ENCODE assay signal across 24 cellular contexts in genomic region chr1:172378109-172378755, GRCh38. TPM values are rescaled to one million over a fixed set of nuclear protein-coding genes. Genes with fewer than 3 reads are reported as not detected.
DNase-seq lines count a peak whose midpoint lies in the region; ATAC-seq and TF ChIP-seq lines count a peak whose summit lies in the region.
"Had no signal": no experiment of that assay in that cellular context is flagged by ENCODE, and none has a peak within 500 bp of the region (broad histone marks: within the 10 kb centered on the region; RNA-seq: fewer than 3 reads in every experiment).

No MANE protein-coding gene starts in this region.

- peaks cover 4% of the 10 kb centered on the region for H3K27me3 Mint-ChIP-seq in CD4-positive, CD25-positive, alpha-beta regulatory T cell

- H3K4me1 ChIP-seq in A673 (ENCODE audit: insufficient read depth, low read length, poor library complexity, severe bottlenecking) (peaks cover 64% of the 10 kb centered on the region), gastroesophageal sphincter (peaks cover 0 to 25% (median 0%) of the 10 kb centered on the region in 3 donors)
- peaks cover 16% of the 10 kb centered on the region for H3K4me1 ChIP-seq in CD4-positive, CD25-positive, alpha-beta regulatory T cell (ENCODE audit: control insufficient read depth, insufficient read depth, low read length, poor library complexity, severe bottlenecking)

- intact Hi-C loops in A673 (cut with micrococcal nuclease; ENCODE audit: unreplicated experiment): no loop called here

- no peaks in the 10 kb centered on the region for H3K9me3 ChIP-seq in A673 (ENCODE audit: low read depth, low read length, poor library complexity, severe bottlenecking)
- no peaks in the 10 kb centered on the region for H3K9me3 ChIP-seq in CD4-positive, CD25-positive, alpha-beta regulatory T cell (ENCODE audit: control insufficient read depth in 2 of 2, low read length in 2 of 2)
- H3K9me3 ChIP-seq in gastroesophageal sphincter: no peaks in the 10 kb centered on the region

- no peak for ATAC-seq in CD4-positive, CD25-positive, alpha-beta regulatory T cell (ENCODE audit: low read depth in 2 of 2)
- ATAC-seq in HG03045 (IDR thresholded peaks at IDR 0.05; ENCODE audit: unreplicated experiment): no peak
- ATAC-seq in gastroesophageal sphincter: no peak
- ATAC-seq: CD8-positive, alpha-beta T cell; HCT116 had no signal

- TF ChIP-seq EP300 in gastroesophageal sphincter (IDR thresholded peaks at IDR 0.05): no peak

- peak overlapping the region in 1 of 4 donors; percentile 81 for H3K4me3 Mint-ChIP-seq in CD4-positive, CD25-positive, alpha-beta regulatory T cell
- H3K4me3 Mint-ChIP-seq: CD8-positive, alpha-beta T cell had no signal

- TF ChIP-seq POLR2A in gastroesophageal sphincter (IDR thresholded peaks at IDR 0.05): no peak

- peaks cover 10 to 63% (median 38%) of the 10 kb centered on the region in 4 donors for H3K4me1 Mint-ChIP-seq in CD4-positive, CD25-positive, alpha-beta regulatory T cell

- no peaks in the 10 kb centered on the region for H3K36me3 Mint-ChIP-seq in CD4-positive, CD25-positive, alpha-beta regulatory T cell
- H3K36me3 Mint-ChIP-seq: CD8-positive, alpha-beta T cell had no signal

- CTCF ChIA-PET in A673 (lab: Charles Lee): no interaction called here

- H3K9me3 Mint-ChIP-seq in CD4-positive, CD25-positive, alpha-beta regulatory T cell: no peaks in the 10 kb centered on the region
- H3K9me3 Mint-ChIP-seq: CD8-positive, alpha-beta T cell had no signal

- H3K27ac ChIP-seq in A673 (ENCODE audit: low read depth, low read length, poor library complexity, severe bottlenecking) (no peak overlapping the region), coronary artery (no peak overlapping the region), gastroesophageal sphincter (no peak overlapping the region)
- H3K27ac ChIP-seq in CD4-positive, CD25-positive, alpha-beta regulatory T cell (ENCODE audit: insufficient read depth, low read length, poor library complexity, severe bottlenecking): no peak overlapping the region

- H3K4me3 ChIP-seq in A673 (ENCODE audit: low read depth, low read length, poor library complexity, severe bottlenecking) (no peak overlapping the region), coronary artery (no peak overlapping the region), gastroesophageal sphincter (no peak overlapping the region)
- no peak overlapping the region for H3K4me3 ChIP-seq in CD4-positive, CD25-positive, alpha-beta regulatory T cell (ENCODE audit: low read depth, low read length)

- POLR2A ChIA-PET in A673 (lab: Charles Lee; ENCODE audit: low non-redundant PET): interaction anchor here (0.7 kb wide), 1 partner anchor 26 kb away, joined by 3 read pairs; no protein-coding TSS in a partner anchor

- peak overlapping the region; percentile 34 to 65 (median 38) for H3K27ac Mint-ChIP-seq in CD4-positive, CD25-positive, alpha-beta regulatory T cell
- H3K27ac Mint-ChIP-seq: CD8-positive, alpha-beta T cell had no signal

- BruUV-seq in A673 (replicated peaks; lab: Mats Ljungman, UMichigan): no TSS peak

- H3K27me3 ChIP-seq in A673 (replicated peaks; ENCODE audit: insufficient read depth, low read depth, low read length, poor library complexity): no peaks in the 10 kb centered on the region
- no peaks in the 10 kb centered on the region for H3K27me3 ChIP-seq in CD4-positive, CD25-positive, alpha-beta regulatory T cell (ENCODE audit: control insufficient read depth, insufficient read depth, low read length)
- H3K27me3 ChIP-seq in gastroesophageal sphincter: no peaks in the 10 kb centered on the region

- H3K36me3 ChIP-seq in A673 (ENCODE audit: insufficient read depth, low read length, poor library complexity, severe bottlenecking) (no peaks in the 10 kb centered on the region), gastroesophageal sphincter (no peaks in the 10 kb centered on the region)
- no peaks in the 10 kb centered on the region for H3K36me3 ChIP-seq in CD4-positive, CD25-positive, alpha-beta regulatory T cell (ENCODE audit: control insufficient read depth, insufficient read depth, low read length)

- TF ChIP-seq CTCF in A673 (conservative IDR thresholded peaks at IDR 0.05; ENCODE audit: low read depth, low read length) (no peak), coronary artery (IDR thresholded peaks at IDR 0.05) (no peak), gastroesophageal sphincter (IDR thresholded peaks at IDR 0.05) (no peak)

- 88 to 91% methylated on average over 1 of the region's 1 CpG for WGBS in gastroesophageal sphincter (ENCODE audit: low coverage in 1 of 2), 2 donors

- DNase-seq in A673 (ENCODE audit: low spot score) (peak; percentile 60), SK-N-DZ (ENCODE audit: low spot score) (peak; percentile 72), fibroblast of peridontal ligament (ENCODE audit: extremely low read depth) (peak; percentile 20), coronary artery (ENCODE audit: low spot score) (no peak), NCI-H146 (lab: John Stamatoyannopoulos, UW) (no peak)
- no peak for DNase-seq in CD4-positive, CD25-positive, alpha-beta regulatory T cell
- DNase-seq: CD8-positive, alpha-beta T cell; GDM1; Kasumi-1; NCI-H1417 treated with DMSO at 0.1 percent for 48 hours; NCI-H2029; NCI-H2227 treated with DMSO at 0.1 percent for 48 hours; NCI-H510A; OCI-M1; Right ventricle myocardium superior had no signal

RNA-seq across cellular contexts. Expression of gene C1orf105, which starts 42.3 kb away (rescaled TPM):
- total RNA-seq in A673 (2021): not detected in 2 replicates
- total RNA-seq in CD4-positive, CD25-positive, alpha-beta regulatory T cell: not detected
- polyA plus RNA-seq in CD4-positive, CD25-positive, alpha-beta regulatory T cell: not detected
- not detected in 2 replicates for polyA plus RNA-seq in SK-N-DZ (2014; cell fraction: cytosol; rRNA removed)
- not detected in 2 replicates for polyA plus RNA-seq in SK-N-DZ (2014; cell fraction: nucleus; rRNA removed)
- not detected for total RNA-seq in gastroesophageal sphincter
- total RNA-seq: A172; CD8-positive, alpha-beta T cell; H1; MCF 10A; RPMI7951; SK-MEL-5 had no signal
- polyA plus RNA-seq: BJ, H1 had no signal

Comparison
In these comparisons a context has a peak if more than half of its experiments do, and no peak if none do; other contexts are left out.
1. DNase-seq: peak in A673 (single experiment), SK-N-DZ (single experiment) and fibroblast of peridontal ligament (single experiment); none in CD4-positive, CD25-positive, alpha-beta regulatory T cell (0 of 3), coronary artery (single experiment) and NCI-H146 (single experiment).